9 cellular contexts compared by ENCODE assay signal in genomic region chr20:35226126-35226774, GRCh38. TPM values are rescaled to one million over a fixed set of nuclear protein-coding genes. Genes with fewer than 3 reads are reported as not detected.
DNase-seq lines count a peak whose midpoint lies in the region; ATAC-seq and TF ChIP-seq lines count a peak whose summit lies in the region.
"Had no signal": no experiment of that assay in that cellular context is flagged by ENCODE, and none has a peak within 500 bp of the region (broad histone marks: within the 10 kb centered on the region; RNA-seq: fewer than 3 reads in every experiment).

MMP24 (plus strand) TSS chr20:35226690; CDS start chr20:35226739, 49 bp downstream.

- CTCF ChIA-PET in MCF 10A (lab: Yijun Ruan, JAX), result interaction anchor here (0.6 to 3.1 kb wide), 3 partner anchors 18 to 156 kb away, joined by 3 to 11 read pairs (median 3); no protein-coding TSS in a partner anchor

- H3K9me3 ChIP-seq in HUES6 (ENCODE audit: control insufficient read depth, insufficient read depth, low read depth, low read length), result no peaks in the 10 kb centered on the region
- H3K9me3 ChIP-seq: ovary had no signal

- peaks cover 19% of the 10 kb centered on the region for H3K4me1 ChIP-seq in HUES6 (ENCODE audit: control insufficient read depth, insufficient read depth, low read length)

- intact Hi-C loops in MCF 10A (cut with micrococcal nuclease) (no loop called here), natural killer cell (cut with micrococcal nuclease) (no loop called here)

- no peaks in the 10 kb centered on the region for H3K36me3 ChIP-seq in HUES6 (ENCODE audit: control insufficient read depth, insufficient read depth, low read length)
- H3K36me3 ChIP-seq: ovary had no signal

- ATAC-seq in natural killer cell (no peak), GM18505 (IDR thresholded peaks at IDR 0.05; ENCODE audit: unreplicated experiment) (no peak)

- peak within 1 kb of the TSS; percentile 54 for H3K4me3 Mint-ChIP-seq in MCF 10A (ENCODE audit: unreplicated experiment)
- H3K4me3 Mint-ChIP-seq in natural killer cell, result peak within 1 kb of the TSS; percentile 72

- H3K4me3 ChIP-seq in AG10803 (ENCODE audit: low read length) (peak within 1 kb of the TSS; percentile 36), HUES6 (ENCODE audit: low read depth, low read length) (peak within 1 kb of the TSS; percentile 65)
- H3K4me3 ChIP-seq: ovary had no signal

- no peak within 1 kb of the TSS for H3K27ac ChIP-seq in HUES6 (ENCODE audit: low read depth, low read length)
- H3K27ac ChIP-seq: ovary had no signal

- peak within 1 kb of the TSS; percentile 29 for H3K9ac ChIP-seq in HUES6 (ENCODE audit: low read length)

- H3K4me1 Mint-ChIP-seq in MCF 10A (ENCODE audit: insufficient read depth, unreplicated experiment) (no peaks in the 10 kb centered on the region), natural killer cell (peaks cover 5 to 14% of the 10 kb centered on the region in 2 donors)

- H3K9me3 Mint-ChIP-seq in MCF 10A (ENCODE audit: unreplicated experiment), result no peaks in the 10 kb centered on the region
- H3K9me3 Mint-ChIP-seq in natural killer cell, result no peaks in the 10 kb centered on the region

- H3K27me3 Mint-ChIP-seq in MCF 10A (ENCODE audit: insufficient read depth, unreplicated experiment), result peaks cover 60% of the 10 kb centered on the region
- H3K27me3 Mint-ChIP-seq in natural killer cell (ENCODE audit: low read depth in 2 of 2), result peaks cover 10 to 35% of the 10 kb centered on the region in 2 donors

- DNase-seq in AG10803 (ENCODE audit: low read depth), result no peak
- DNase-seq in MCF 10A (ENCODE audit: unreplicated experiment), result no peak
- no peak for DNase-seq in natural killer cell
- DNase-seq in LoVo (ENCODE audit: low spot score), result no peak
- DNase-seq in HuH-7 (ENCODE audit: low spot score), result no peak
- no peak for DNase-seq in mesenteric fat pad (ENCODE audit: low spot score)

- no peak within 1 kb of the TSS for H3K27ac Mint-ChIP-seq in MCF 10A (ENCODE audit: low read depth, unreplicated experiment)
- no peak within 1 kb of the TSS for H3K27ac Mint-ChIP-seq in natural killer cell

- H3K27me3 ChIP-seq in HUES6 (ENCODE audit: control insufficient read depth, insufficient read depth, low read length), result peaks cover 47% of the 10 kb centered on the region
- H3K27me3 ChIP-seq: ovary had no signal

- TF ChIP-seq CTCF in AG10803 (conservative IDR thresholded peaks at IDR 0.05; ENCODE audit: low read length) (no peak), MCF 10A (IDR thresholded peaks at IDR 0.05; ENCODE audit: unreplicated experiment) (no peak), natural killer cell (IDR thresholded peaks at IDR 0.05) (no peak)

- no peak for TF ChIP-seq POLR2A in GM18505 (IDR thresholded peaks at IDR 0.05; ENCODE audit: borderline replicate concordance, extremely low read depth, insufficient read depth, insufficient read length)

- no TSS peak for BruUV-seq in MCF 10A (replicated peaks; lab: Mats Ljungman, UMichigan)

- H3K36me3 Mint-ChIP-seq in MCF 10A (ENCODE audit: insufficient read depth, unreplicated experiment) (peaks cover 4% of the 10 kb centered on the region), natural killer cell (peaks cover 7% of the 10 kb centered on the region)

- POLR2A ChIA-PET in MCF 10A (lab: Yijun Ruan, JAX), result no interaction called here

RNA-seq across cellular contexts. Expression of gene MMP24, which starts in this region (rescaled TPM):
- total RNA-seq in MCF 10A (2022), result 0.10 TPM in 1 of 2 replicates, not detected in the other
- total RNA-seq in natural killer cell, result under 1 TPM; 0.14 to 0.18 (median 0.16) TPM
- 0.35 TPM for total RNA-seq in mesenteric fat pad
